In genomic region chr10:29448756-29449592, GRCh38 we compare ENCODE assay signal across 8 cellular contexts.
DNase-seq lines count a peak whose midpoint lies in the region; ATAC-seq, FAIRE-seq and TF ChIP-seq lines count a peak whose summit lies in the region.
"Not testable (repeated sequence)": the region's sequence is repeated elsewhere in the genome, so short reads cannot be mapped to it uniquely, and the experiment has no call there.

No MANE protein-coding gene starts in this region.

- 27% methylated on average over 21 of the region's 21 CpGs for WGBS in right cardiac atrium

- intact Hi-C loops in right cardiac atrium (cut with DNase I), result loop anchor here (5.0 to 10.0 kb wide), 2 partner anchors 54 to 62 kb away; no protein-coding TSS in a partner anchor
- intact Hi-C loops in vagina (cut with DNase I), result loop anchor here (5.0 kb wide), 1 partner anchor 67 kb away; no protein-coding TSS in a partner anchor

- H3K4me1 ChIP-seq in right cardiac atrium (ENCODE audit: control insufficient read depth, insufficient read depth, low read length), result not testable (repeated sequence)
- H3K4me1 ChIP-seq in vagina, result peaks cover 16% of the 10 kb centered on the region

- not testable (repeated sequence) for H3K27me3 ChIP-seq in right cardiac atrium (ENCODE audit: control insufficient read depth, insufficient read depth); vagina

- not testable (repeated sequence) for TF ChIP-seq POLR2A in vagina (IDR thresholded peaks at IDR 0.05)

- H3K27ac ChIP-seq in right cardiac atrium (ENCODE audit: low read length); vagina: not testable (repeated sequence)

- not testable (repeated sequence) for H3K9me3 ChIP-seq in right cardiac atrium (ENCODE audit: control insufficient read depth, low read length); vagina

- H3K36me3 ChIP-seq in vagina, result not testable (repeated sequence)

- H3K4me3 ChIP-seq in right cardiac atrium (ENCODE audit: low read length); vagina: not testable (repeated sequence)

- peak; percentile 80 for FAIRE-seq in TTC549 (lab: Jason Lieb, UNC)

- peak; percentile 63 to 89 (median 83) for TF ChIP-seq CTCF in vagina (IDR thresholded peaks at IDR 0.05)

- ATAC-seq in GM18502 (IDR thresholded peaks at IDR 0.05; ENCODE audit: poor library complexity, unreplicated experiment) (peak; percentile 88), HG02885 (IDR thresholded peaks at IDR 0.05; ENCODE audit: poor library complexity, unreplicated experiment) (peak; percentile 86), right cardiac atrium (peak; percentile 84 to 90)

- DNase-seq in NCI-H187 (lab: John Stamatoyannopoulos, UW), result peak; percentile 1 to 16
- peak in 52 of 56 donors; percentile 7 to 86 (median 43) for DNase-seq in amygdala (lab: John Stamatoyannopoulos, UW)
- peak; percentile 85 to 96 (median 94) for DNase-seq in right cardiac atrium
- peak; percentile 30 for DNase-seq in renal cortical epithelial cell (ENCODE audit: low read depth)
- DNase-seq in vagina (ENCODE audit: extremely low spot score in 2 of 2), result not testable (repeated sequence)
